In genomic region chr12:93184664-93185368, GRCh38 we compare ENCODE assay signal across 8 cellular contexts.
DNase-seq lines count a peak whose midpoint lies in the region; ATAC-seq and TF ChIP-seq lines count a peak whose summit lies in the region.

No MANE protein-coding gene starts in this region.

- DNase-seq in coronary artery (ENCODE audit: low spot score), result no peak
- DNase-seq in AG08395 (ENCODE audit: low spot score), result no peak
- DNase-seq in stimulated activated CD4-positive, alpha-beta T cell treated with anti-CD3 and anti-CD28 coated beads, Interleukin-12 subunit alpha, Interleukin-12 subunit beta, amount 100 ng/mL, for 4 hours, result no peak
- no peak for DNase-seq in COLO829 (ENCODE audit: low spot score)

- peaks cover 41% of the 10 kb centered on the region for H3K4me1 ChIP-seq in BLaER1
- peaks cover 34 to 45% of the 10 kb centered on the region in 2 experiments for H3K4me1 ChIP-seq in neutrophil (ENCODE audit: control insufficient read depth in 1 of 2, insufficient read depth in 1 of 2, low read depth in 1 of 2, low read length in 1 of 2)

- ATAC-seq in HG03460 (IDR thresholded peaks at IDR 0.05; ENCODE audit: unreplicated experiment) (peak; percentile 27), GM19324 (IDR thresholded peaks at IDR 0.05; ENCODE audit: low FRiP score, unreplicated experiment) (no peak)

- H3K27me3 ChIP-seq in BLaER1, result no peaks in the 10 kb centered on the region
- no peaks in the 10 kb centered on the region for H3K27me3 ChIP-seq in neutrophil

- H3K9ac ChIP-seq in BLaER1, result peak overlapping the region; percentile 47

- H3K9me3 ChIP-seq in BLaER1 (no peaks in the 10 kb centered on the region), neutrophil (no peaks in the 10 kb centered on the region)

- H3K36me3 ChIP-seq in BLaER1 (no peaks in the 10 kb centered on the region), neutrophil (no peaks in the 10 kb centered on the region)

- H3K27ac ChIP-seq in BLaER1 (peak overlapping the region; percentile 82), coronary artery (peak overlapping the region; percentile 78 to 87), neutrophil (peak overlapping the region; percentile 84)

- H3K4me3 ChIP-seq in BLaER1, result no peak overlapping the region; the same call in 1 of the 2 replicates
- H3K4me3 ChIP-seq in coronary artery, result no peak overlapping the region
- peak overlapping the region; percentile 36 to 40 for H3K4me3 ChIP-seq in neutrophil (ENCODE audit: low read depth in 1 of 2, low read length in 1 of 2)

- H3K4me2 ChIP-seq in BLaER1, result peak overlapping the region; percentile 80

- no peaks in the 10 kb centered on the region for H4K20me1 ChIP-seq in BLaER1

- TF ChIP-seq CTCF in coronary artery (IDR thresholded peaks at IDR 0.05) (no peak), neutrophil (IDR thresholded peaks at IDR 0.05) (no peak)

Comparison
In these comparisons a context has a peak if more than half of its experiments do, and no peak if none do; other contexts are left out.
1. H3K4me3 ChIP-seq: peak in neutrophil (2 of 2); none in BLaER1 (single experiment) and coronary artery (single experiment).
2. Peak in every context shown above with its lines, with median percentiles within 50 percentile points of each other: H3K27ac ChIP-seq.